15 cellular contexts compared by ENCODE assay signal in the genomic region with DNA sequence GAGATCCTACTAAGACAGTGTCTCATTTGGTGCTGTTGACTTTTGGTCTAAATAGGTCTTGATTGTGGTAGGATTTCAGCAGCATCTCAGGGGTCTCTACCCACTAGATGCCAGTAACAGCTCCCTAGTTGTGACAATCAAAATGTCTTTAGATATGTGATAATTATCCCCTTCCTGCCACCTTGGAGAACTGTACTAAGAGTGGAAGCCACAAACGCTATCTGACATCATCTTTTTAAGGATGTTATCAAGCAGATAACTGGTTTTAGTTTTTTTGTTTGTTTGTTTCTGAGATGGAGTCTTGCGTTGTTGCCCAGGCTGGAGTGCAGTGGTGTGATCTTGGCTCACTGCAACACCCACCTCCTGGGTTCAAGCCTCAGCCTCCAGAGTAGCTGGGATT. TPM values are rescaled to one million over a fixed set of nuclear protein-coding genes. Genes with fewer than 3 reads are reported as not detected.
A peak's percentile ranks its signal among the peaks of the same experiment; 100 is the strongest.
DNase-seq lines count a peak whose midpoint lies in the region; ATAC-seq and TF ChIP-seq lines count a peak whose summit lies in the region.
"Had no signal": no experiment of that assay in that cellular context is flagged by ENCODE, and none has a peak within 500 bp of the region (broad histone marks: within the 10 kb centered on the region; RNA-seq: fewer than 3 reads in every experiment).

No MANE protein-coding gene starts in this region.

- H3K27me3 Mint-ChIP-seq in activated naive CD4-positive, alpha-beta T cell treated with anti-CD3 and anti-CD28 coated beads, Interleukin-2, amount 50 U/mL, for 24 hours, result no peaks in the 10 kb centered on the region
- H3K27me3 Mint-ChIP-seq in T-helper 17 cell, result no peaks in the 10 kb centered on the region

- TF ChIP-seq CTCF in DOHH2 (IDR thresholded peaks at IDR 0.05; ENCODE audit: low read depth, low read length, poor library complexity, severe bottlenecking), result no peak
- TF ChIP-seq CTCF in neural cell (IDR thresholded peaks at IDR 0.05; ENCODE audit: poor library complexity, severe bottlenecking), result no peak
- no peak for TF ChIP-seq CTCF in dorsolateral prefrontal cortex (IDR thresholded peaks at IDR 0.05 in 54 of 56, conservative IDR thresholded peaks at IDR 0.05 in 2 of 56; ENCODE audit: low read depth in 1 of 56, partially characterized antibody in 56 of 56)

- DNase-seq in activated naive CD4-positive, alpha-beta T cell treated with anti-CD3 and anti-CD28 coated beads, Interleukin-2, amount 50 U/mL, for 72 hours (ENCODE audit: low spot score in 2 of 2), result no peak
- DNase-seq in T-helper 17 cell, result no peak
- DNase-seq in dorsolateral prefrontal cortex, result no peak
- no peak for DNase-seq in NCI-H226
- DNase-seq: NCI-H1436, NCI-H2081 treated with DMSO at 0.1 percent for 48 hours, NCI-H748 treated with DMSO at 0.1 percent for 48 hours, Peyer's patch, Right ventricle myocardium superior had no signal

- no peak for TF ChIP-seq RAD21 in neural cell (conservative IDR thresholded peaks at IDR 0.05)

- H3K9me3 Mint-ChIP-seq in activated naive CD4-positive, alpha-beta T cell treated with anti-CD3 and anti-CD28 coated beads, Interleukin-2, amount 50 U/mL, for 24 hours, result no peaks in the 10 kb centered on the region
- H3K9me3 Mint-ChIP-seq in activated naive CD4-positive, alpha-beta T cell treated with anti-CD3 and anti-CD28 coated beads, Interleukin-2, amount 50 U/mL, for 72 hours, result no peaks in the 10 kb centered on the region

- H3F3A ChIP-seq in DOHH2 (ENCODE audit: control insufficient read depth, insufficient read depth) (peaks cover 23% of the 10 kb centered on the region), neural cell (ENCODE audit: insufficient read depth, low read length, poor library complexity, severe bottlenecking) (no peaks in the 10 kb centered on the region)

- H3K27ac ChIP-seq in DOHH2 (ENCODE audit: low read depth, low read length), result peak overlapping the region; percentile 91
- peak overlapping the region; percentile 49 for H3K27ac ChIP-seq in neural cell (ENCODE audit: low read length)
- H3K27ac ChIP-seq in dorsolateral prefrontal cortex, result peak overlapping the region in 19 of 59 donors; percentile 53 to 97 (median 91)

- no peak for TF ChIP-seq EP300 in neural cell (conservative IDR thresholded peaks at IDR 0.05; ENCODE audit: poor library complexity, severe bottlenecking)

- peaks cover 93% of the 10 kb centered on the region for H3K4me1 Mint-ChIP-seq in activated naive CD4-positive, alpha-beta T cell treated with anti-CD3 and anti-CD28 coated beads, Interleukin-2, amount 50 U/mL, for 24 hours
- peaks cover 74% of the 10 kb centered on the region for H3K4me1 Mint-ChIP-seq in T-helper 17 cell

- H3K79me2 ChIP-seq in DOHH2 (ENCODE audit: control insufficient read depth, low read length) (peaks cover 94% of the 10 kb centered on the region), neural cell (replicated peaks; ENCODE audit: insufficient read depth, low read length) (no peaks in the 10 kb centered on the region)

- H3K9me3 ChIP-seq in DOHH2 (ENCODE audit: control insufficient read depth, insufficient read depth, low read length) (no peaks in the 10 kb centered on the region), T-helper 17 cell (ENCODE audit: control insufficient read depth, low read length, poor library complexity, severe bottlenecking) (no peaks in the 10 kb centered on the region), neural cell (ENCODE audit: low read length) (no peaks in the 10 kb centered on the region)
- H3K9me3 ChIP-seq: HAP-1, Peyer's patch had no signal

- intact Hi-C loops in dorsolateral prefrontal cortex (cut with DNase I), result loop anchor here (10.0 kb wide), 2 partner anchors 108 to 372 kb away; no protein-coding TSS in a partner anchor

- H3K4me2 ChIP-seq in DOHH2 (ENCODE audit: low read length), result peak overlapping the region; percentile 86
- H3K4me2 ChIP-seq in neural cell (ENCODE audit: low read length), result no peak overlapping the region

- peaks cover 44% of the 10 kb centered on the region for H3K36me3 ChIP-seq in DOHH2 (ENCODE audit: control insufficient read depth, low read length)
- no peaks in the 10 kb centered on the region for H3K36me3 ChIP-seq in neural cell (ENCODE audit: insufficient read depth, low read length)
- H3K36me3 ChIP-seq: HAP-1 had no signal

- no peak for ATAC-seq in activated naive CD4-positive, alpha-beta T cell treated with anti-CD3 and anti-CD28 coated beads, Interleukin-2, amount 50 U/mL, for 72 hours
- ATAC-seq in T-helper 17 cell (peak; percentile 19), GM19452 (IDR thresholded peaks at IDR 0.05; ENCODE audit: unreplicated experiment) (no peak)
- ATAC-seq: SK-N-SH treated with all-trans-retinoic acid at 6 μM for 48 hours had no signal

- peaks cover 98% of the 10 kb centered on the region for H3K4me1 ChIP-seq in DOHH2 (ENCODE audit: control insufficient read depth, low read length)
- H3K4me1 ChIP-seq: HAP-1 had no signal

- peaks cover 16% of the 10 kb centered on the region for H3K36me3 Mint-ChIP-seq in activated naive CD4-positive, alpha-beta T cell treated with anti-CD3 and anti-CD28 coated beads, Interleukin-2, amount 50 U/mL, for 24 hours
- H3K36me3 Mint-ChIP-seq in activated naive CD4-positive, alpha-beta T cell treated with anti-CD3 and anti-CD28 coated beads, Interleukin-2, amount 50 U/mL, for 72 hours, result peaks cover 11 to 18% of the 10 kb centered on the region in 2 donors
- H3K36me3 Mint-ChIP-seq in T-helper 17 cell (ENCODE audit: low read depth), result peaks cover 5% of the 10 kb centered on the region

- no peak overlapping the region for H3K4me3 Mint-ChIP-seq in activated naive CD4-positive, alpha-beta T cell treated with anti-CD3 and anti-CD28 coated beads, Interleukin-2, amount 50 U/mL, for 24 hours
- H3K4me3 Mint-ChIP-seq in T-helper 17 cell, result peak overlapping the region; percentile 34

- H4K20me1 ChIP-seq in DOHH2 (ENCODE audit: control insufficient read depth, insufficient read depth, low read depth, low read length) (no peaks in the 10 kb centered on the region), neural cell (ENCODE audit: insufficient read depth) (no peaks in the 10 kb centered on the region)

- H3K27ac Mint-ChIP-seq in activated naive CD4-positive, alpha-beta T cell treated with anti-CD3 and anti-CD28 coated beads, Interleukin-2, amount 50 U/mL, for 24 hours, result peak overlapping the region; percentile 35
- no peak overlapping the region for H3K27ac Mint-ChIP-seq in activated naive CD4-positive, alpha-beta T cell treated with anti-CD3 and anti-CD28 coated beads, Interleukin-2, amount 50 U/mL, for 72 hours
- peak overlapping the region; percentile 90 for H3K27ac Mint-ChIP-seq in T-helper 17 cell

- H2AFZ ChIP-seq in neural cell (ENCODE audit: low read depth, low read length), result no peak overlapping the region

- no peak overlapping the region for H3K9ac ChIP-seq in neural cell (ENCODE audit: low read length)

- H3K4me3 ChIP-seq in DOHH2 (ENCODE audit: low read length) (peak overlapping the region; percentile 66), neural cell (ENCODE audit: low read length) (no peak overlapping the region), dorsolateral prefrontal cortex (no peak overlapping the region)
- H3K4me3 ChIP-seq: HAP-1 had no signal

- H3K27me3 ChIP-seq in DOHH2 (ENCODE audit: control insufficient read depth, low read length) (no peaks in the 10 kb centered on the region), neural cell (ENCODE audit: insufficient read depth, low read depth, low read length) (no peaks in the 10 kb centered on the region), dorsolateral prefrontal cortex (no peaks in the 10 kb centered on the region)
- H3K27me3 ChIP-seq: Peyer's patch had no signal

- H3K9me2 ChIP-seq in DOHH2 (replicated peaks; ENCODE audit: control insufficient read depth, low read length) (no peaks in the 10 kb centered on the region), neural cell (ENCODE audit: insufficient read depth, low read length) (no peaks in the 10 kb centered on the region)

TF ChIP-seq in neural cell, 6 proteins besides CTCF, POLR2A, EP300 and RAD21:
- TF ChIP-seq, protein P1, sequence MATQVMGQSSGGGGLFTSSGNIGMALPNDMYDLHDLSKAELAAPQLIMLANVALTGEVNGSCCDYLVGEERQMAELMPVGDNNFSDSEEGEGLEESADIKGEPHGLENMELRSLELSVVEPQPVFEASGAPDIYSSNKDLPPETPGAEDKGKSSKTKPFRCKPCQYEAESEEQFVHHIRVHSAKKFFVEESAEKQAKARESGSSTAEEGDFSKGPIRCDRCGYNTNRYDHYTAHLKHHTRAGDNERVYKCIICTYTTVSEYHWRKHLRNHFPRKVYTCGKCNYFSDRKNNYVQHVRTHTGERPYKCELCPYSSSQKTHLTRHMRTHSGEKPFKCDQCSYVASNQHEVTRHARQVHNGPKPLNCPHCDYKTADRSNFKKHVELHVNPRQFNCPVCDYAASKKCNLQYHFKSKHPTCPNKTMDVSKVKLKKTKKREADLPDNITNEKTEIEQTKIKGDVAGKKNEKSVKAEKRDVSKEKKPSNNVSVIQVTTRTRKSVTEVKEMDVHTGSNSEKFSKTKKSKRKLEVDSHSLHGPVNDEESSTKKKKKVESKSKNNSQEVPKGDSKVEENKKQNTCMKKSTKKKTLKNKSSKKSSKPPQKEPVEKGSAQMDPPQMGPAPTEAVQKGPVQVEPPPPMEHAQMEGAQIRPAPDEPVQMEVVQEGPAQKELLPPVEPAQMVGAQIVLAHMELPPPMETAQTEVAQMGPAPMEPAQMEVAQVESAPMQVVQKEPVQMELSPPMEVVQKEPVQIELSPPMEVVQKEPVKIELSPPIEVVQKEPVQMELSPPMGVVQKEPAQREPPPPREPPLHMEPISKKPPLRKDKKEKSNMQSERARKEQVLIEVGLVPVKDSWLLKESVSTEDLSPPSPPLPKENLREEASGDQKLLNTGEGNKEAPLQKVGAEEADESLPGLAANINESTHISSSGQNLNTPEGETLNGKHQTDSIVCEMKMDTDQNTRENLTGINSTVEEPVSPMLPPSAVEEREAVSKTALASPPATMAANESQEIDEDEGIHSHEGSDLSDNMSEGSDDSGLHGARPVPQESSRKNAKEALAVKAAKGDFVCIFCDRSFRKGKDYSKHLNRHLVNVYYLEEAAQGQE (IDR thresholded peaks at IDR 0.05; ENCODE audit: borderline replicate concordance), result no peak
- TF ChIP-seq TAF1 (IDR thresholded peaks at IDR 0.05; ENCODE audit: low read depth) (no peak), EZH2 (IDR thresholded peaks at IDR 0.05; ENCODE audit: borderline replicate concordance, insufficient read depth, low read length, poor library complexity, severe bottlenecking) (no peak), MXI1 (conservative IDR thresholded peaks at IDR 0.05; ENCODE audit: poor library complexity, severe bottlenecking) (no peak), POLR2AphosphoS5 (IDR thresholded peaks at IDR 0.05) (no peak), SMC3 (conservative IDR thresholded peaks at IDR 0.05; ENCODE audit: poor library complexity) (no peak)

RNA-seq across cellular contexts. Expression of a gene that starts 3.1 kb away (rescaled TPM):
- total RNA-seq in activated naive CD4-positive, alpha-beta T cell treated with anti-CD3 and anti-CD28 coated beads, Interleukin-2, amount 50 U/mL, for 72 hours, result 10 to 100 TPM; 11.8 to 13.2 TPM
- total RNA-seq in T-helper 17 cell (100 to 1,000 TPM; 120 to 127 TPM), dorsolateral prefrontal cortex (10 to 100 TPM; 58.2 to 97.2 (median 74.5) TPM)
- polyA plus RNA-seq in neural cell, result 40.9 and 42.1 TPM in 2 replicates
- 124 and 128 TPM in 2 replicates for polyA minus RNA-seq in neural cell

Comparison
In these comparisons a context has a peak if more than half of its experiments do, and no peak if none do; other contexts are left out.
1. H3K27ac Mint-ChIP-seq: peak in activated naive CD4-positive, alpha-beta T cell treated with anti-CD3 and anti-CD28 coated beads, Interleukin-2, amount 50 U/mL, for 24 hours (single experiment) and T-helper 17 cell (single experiment); none in activated naive CD4-positive, alpha-beta T cell treated with anti-CD3 and anti-CD28 coated beads, Interleukin-2, amount 50 U/mL, for 72 hours (0 of 2).
2. RNA of a gene that starts 3.1 kb away (total RNA-seq): 120 to 127 TPM in T-helper 17 cell and 58.2 to 97.2 TPM in dorsolateral prefrontal cortex; 11.8 to 13.2 TPM in activated naive CD4-positive, alpha-beta T cell treated with anti-CD3 and anti-CD28 coated beads, Interleukin-2, amount 50 U/mL, for 72 hours; every median in the first group is over 4 times any median in the second.